In the genomic region with DNA sequence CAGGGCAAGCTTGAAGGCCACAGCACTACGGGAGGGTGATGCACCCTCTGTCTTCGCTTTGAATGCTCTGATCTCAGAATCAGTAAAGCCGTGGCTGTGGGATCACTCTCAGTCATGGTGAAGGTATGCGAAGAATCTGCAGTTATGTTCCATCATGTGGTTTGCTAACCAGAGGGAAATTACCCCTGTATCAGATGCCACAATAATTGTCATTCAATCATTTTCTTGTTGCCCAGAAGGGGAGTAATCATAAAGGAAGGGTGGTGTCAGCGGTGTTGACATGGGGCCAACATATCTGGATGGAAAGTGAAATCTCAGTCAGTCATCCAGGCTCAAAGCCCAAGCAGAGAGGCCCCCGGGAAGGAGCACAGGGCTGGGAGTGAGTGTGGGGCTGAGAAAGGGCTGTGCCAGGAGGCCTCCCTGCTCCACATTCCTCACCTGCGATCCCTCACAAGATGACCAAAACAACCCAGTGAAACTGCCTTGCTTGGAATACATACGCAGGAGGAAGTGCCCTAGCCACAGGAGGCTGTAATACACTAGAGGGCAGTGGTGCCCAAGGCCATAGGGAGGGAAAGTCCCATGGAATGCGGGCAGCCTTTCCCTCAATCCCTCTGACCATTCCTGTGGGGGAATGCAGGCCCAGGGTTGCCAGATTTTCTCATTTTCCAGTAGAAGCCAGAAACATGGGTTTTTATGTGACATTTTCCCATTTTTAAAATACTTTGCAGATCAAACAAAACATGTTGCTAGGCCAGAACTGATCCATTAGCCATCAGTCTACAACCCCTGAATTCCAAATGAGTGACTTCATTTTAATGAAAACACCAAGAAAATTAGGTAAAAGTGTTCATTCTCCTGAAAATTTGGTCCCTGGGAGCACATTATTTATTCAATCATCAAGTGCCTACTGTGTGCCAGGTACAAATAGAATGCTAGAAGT, we compare ENCODE assay signal across 8 cellular contexts.
A peak's percentile ranks its signal among the peaks of the same experiment; 100 is the strongest.
DNase-seq lines count a peak whose midpoint lies in the region; ATAC-seq and TF ChIP-seq lines count a peak whose summit lies in the region.

No MANE protein-coding gene starts in this region.

- no peak overlapping the region for H2BK12ac ChIP-seq in neuronal stem cell (ENCODE audit: low read length)

- H3K9me3 ChIP-seq in A673 (ENCODE audit: low read depth, low read length, poor library complexity, severe bottlenecking) (no peaks in the 10 kb centered on the region), ES-I3 (ENCODE audit: control insufficient read depth, insufficient read depth, low read length) (no peaks in the 10 kb centered on the region), OCI-LY1 (ENCODE audit: low read length) (no peaks in the 10 kb centered on the region), neuronal stem cell (replicated peaks in 1 of 2; ENCODE audit: control insufficient read depth in 2 of 2, insufficient read depth in 1 of 2, low read depth in 1 of 2, low read length in 2 of 2) (no peaks in the 10 kb centered on the region)

- no peaks in the 10 kb centered on the region for H3K79me1 ChIP-seq in neuronal stem cell (ENCODE audit: low read depth, low read length)

- no peaks in the 10 kb centered on the region for H3K27me3 ChIP-seq in A673 (replicated peaks; ENCODE audit: insufficient read depth, low read depth, low read length, poor library complexity)
- no peaks in the 10 kb centered on the region for H3K27me3 ChIP-seq in OCI-LY1 (ENCODE audit: insufficient read depth, low read length)
- H3K27me3 ChIP-seq in neuronal stem cell (ENCODE audit: control insufficient read depth in 3 of 3, insufficient read depth in 3 of 3, low read depth in 1 of 3, low read length in 3 of 3) = no peaks in the 10 kb centered on the region

- no peak overlapping the region for H3K14ac ChIP-seq in neuronal stem cell (ENCODE audit: low read length)

- ATAC-seq in GM21381 (IDR thresholded peaks at IDR 0.05; ENCODE audit: unreplicated experiment) = no peak

- no peak overlapping the region for H2AFZ ChIP-seq in OCI-LY1 (ENCODE audit: low read length)
- peak overlapping the region; percentile 43 for H2AFZ ChIP-seq in neuronal stem cell (ENCODE audit: low read length)

- no peaks in the 10 kb centered on the region for H3K9me2 ChIP-seq in OCI-LY1 (ENCODE audit: low read depth, low read length)

- no peak overlapping the region for H2BK120ac ChIP-seq in neuronal stem cell (ENCODE audit: low read depth, low read length)

- H3K4ac ChIP-seq in neuronal stem cell (ENCODE audit: low read length) = no peak overlapping the region

- DNase-seq in A673 (ENCODE audit: low spot score) (peak; percentile 80), epithelial cell of proximal tubule (ENCODE audit: low read depth) (peak; percentile 95), neuronal stem cell (ENCODE audit: low spot score) (no peak), middle frontal gyrus (ENCODE audit: extremely low spot score, low spot score) (no peak)
- DNase-seq in stimulated activated naive CD4-positive, alpha-beta T cell (lab: John Stamatoyannopoulos, UW) = no peak

- H3K4me1 ChIP-seq in A673 (ENCODE audit: insufficient read depth, low read length, poor library complexity, severe bottlenecking) (peaks cover 8% of the 10 kb centered on the region), ES-I3 (ENCODE audit: insufficient read depth, low read length) (peaks cover 14% of the 10 kb centered on the region), OCI-LY1 (ENCODE audit: insufficient read depth, low read length, severe bottlenecking) (no peaks in the 10 kb centered on the region), neuronal stem cell (ENCODE audit: control insufficient read depth in 2 of 2, insufficient read depth in 1 of 2, low read depth in 1 of 2, low read length in 2 of 2) (peaks cover 5 to 10% of the 10 kb centered on the region in 2 donors)

- TF ChIP-seq CTCF in A673 (conservative IDR thresholded peaks at IDR 0.05; ENCODE audit: low read depth, low read length) (peak; percentile 64), OCI-LY1 (IDR thresholded peaks at IDR 0.05; ENCODE audit: low read length) (peak; percentile 24; the same call in 1 of the 2 replicates), epithelial cell of proximal tubule (conservative IDR thresholded peaks at IDR 0.05; ENCODE audit: low read depth, low read length) (peak; percentile 94)

- H3K4me3 ChIP-seq in A673 (ENCODE audit: low read depth, low read length, poor library complexity, severe bottlenecking) (no peak overlapping the region), OCI-LY1 (ENCODE audit: low read depth, low read length, poor library complexity, severe bottlenecking) (no peak overlapping the region), epithelial cell of proximal tubule (ENCODE audit: low read depth, low read length) (peak overlapping the region; percentile 17), neuronal stem cell (ENCODE audit: low read length in 2 of 2) (no peak overlapping the region)

- POLR2A ChIA-PET in A673 (lab: Charles Lee; ENCODE audit: low non-redundant PET) = no interaction called here

- no peaks in the 10 kb centered on the region for H4K20me1 ChIP-seq in OCI-LY1 (ENCODE audit: insufficient read depth, low read length)

- CTCF ChIA-PET in A673 (lab: Charles Lee) = no interaction called here

- no peaks in the 10 kb centered on the region for H3K79me2 ChIP-seq in OCI-LY1 (ENCODE audit: insufficient read depth, low read length)

- no peak overlapping the region for H3K4me2 ChIP-seq in OCI-LY1 (ENCODE audit: low read length)
- no peak overlapping the region for H3K4me2 ChIP-seq in neuronal stem cell (ENCODE audit: insufficient read depth, low read length, poor library complexity, severe bottlenecking)

- no peak overlapping the region for H4K91ac ChIP-seq in neuronal stem cell (ENCODE audit: low read depth, low read length, poor library complexity)

- H3K23ac ChIP-seq in neuronal stem cell (ENCODE audit: low read depth, low read length, poor library complexity) = no peak overlapping the region

- no peak overlapping the region for H2BK15ac ChIP-seq in neuronal stem cell (ENCODE audit: low read length)

- no peak overlapping the region for H4K8ac ChIP-seq in neuronal stem cell (ENCODE audit: low read depth, low read length)

- H3K36me3 ChIP-seq in A673 (ENCODE audit: insufficient read depth, low read length, poor library complexity, severe bottlenecking) (no peaks in the 10 kb centered on the region), ES-I3 (ENCODE audit: insufficient read depth, low read length) (no peaks in the 10 kb centered on the region), OCI-LY1 (ENCODE audit: insufficient read depth, low read length) (no peaks in the 10 kb centered on the region), neuronal stem cell (replicated peaks in 1 of 2; ENCODE audit: control insufficient read depth in 2 of 2, insufficient read depth in 2 of 2, low read length in 2 of 2) (no peaks in the 10 kb centered on the region)

- no CpG with 5 or more reads among the region's 9 CpGs for WGBS in neuronal stem cell (ENCODE audit: extremely low coverage in 2 of 2, insufficient read length in 2 of 2, insufficient replicate concordance in 1 of 2), 2 donors

- intact Hi-C loops in A673 (cut with micrococcal nuclease; ENCODE audit: unreplicated experiment) = loop anchor here (5.0 kb wide), 1 partner anchor 51 kb away; no protein-coding TSS in a partner anchor

- no peak overlapping the region for H2BK5ac ChIP-seq in neuronal stem cell (ENCODE audit: low read length)

- H3K9ac ChIP-seq in ES-I3 (ENCODE audit: low read depth, low read length) (0 out of 2 replicates have a peak overlapping the region, but pooled peaks have one; percentile 3), OCI-LY1 (ENCODE audit: low read length) (no peak overlapping the region), neuronal stem cell (ENCODE audit: low read depth, low read length, poor library complexity) (no peak overlapping the region)

- H3K18ac ChIP-seq in neuronal stem cell (ENCODE audit: low read length) = no peak overlapping the region

- no peak overlapping the region for H2AK5ac ChIP-seq in neuronal stem cell (ENCODE audit: low read depth, low read length)

- no peak overlapping the region for H3K27ac ChIP-seq in A673 (ENCODE audit: low read depth, low read length, poor library complexity, severe bottlenecking)
- no peak overlapping the region for H3K27ac ChIP-seq in OCI-LY1 (ENCODE audit: low read depth, low read length, poor library complexity, severe bottlenecking)
- H3K27ac ChIP-seq in neuronal stem cell (replicated peaks; ENCODE audit: low read length) = peak overlapping the region; percentile 32

- H3F3A ChIP-seq in OCI-LY1 (ENCODE audit: insufficient read depth, low read length) = no peaks in the 10 kb centered on the region

- no TSS peak for BruUV-seq in A673 (replicated peaks; lab: Mats Ljungman, UMichigan)

Comparison
In these comparisons a context has a peak if more than half of its experiments do, and no peak if none do; other contexts are left out.
1. DNase-seq: peak in A673 (single experiment) and epithelial cell of proximal tubule (single experiment); none in neuronal stem cell (single experiment), stimulated activated naive CD4-positive, alpha-beta T cell (0 of 6) and middle frontal gyrus (single experiment).
2. CTCF ChIP-seq: peak in every context shown above with its lines; median percentile 94 in epithelial cell of proximal tubule; 64 in A673; 24 in OCI-LY1.